ENCODE assay signal across 29 cellular contexts in the genomic region with DNA sequence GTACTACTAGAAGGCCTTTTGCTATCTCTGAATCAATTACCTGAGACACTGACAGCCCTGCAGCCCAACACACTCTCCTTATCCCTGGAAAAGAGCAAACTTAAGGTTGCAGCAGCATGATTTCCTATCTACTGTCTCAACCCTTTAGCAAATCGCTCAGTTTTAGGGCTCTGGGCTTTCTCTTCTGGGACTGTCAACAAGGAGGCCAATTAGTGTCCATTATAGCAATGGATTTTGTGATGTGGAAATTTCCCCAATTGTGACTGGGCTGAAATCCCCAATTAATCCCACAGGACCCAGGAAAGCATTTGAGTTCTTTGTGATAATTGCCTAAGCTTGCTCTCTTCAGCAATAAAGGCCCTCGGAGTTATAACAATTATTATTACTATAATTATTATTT.
"Had no signal": no experiment of that assay in that cellular context is flagged by ENCODE, and none has a peak within 500 bp of the region (broad histone marks: within the 10 kb centered on the region; RNA-seq: fewer than 3 reads in every experiment).

No MANE protein-coding gene starts in this region.

- H3K4me3 ChIP-seq: gastroesophageal sphincter, right lobe of liver, vagina had no signal

- H3K27me3 ChIP-seq: gastroesophageal sphincter, right lobe of liver, vagina had no signal

- H3K9me3 Mint-ChIP-seq: activated CD4-positive, alpha-beta memory T cell treated with anti-CD3 and anti-CD28 coated beads for 36 hours; activated naive CD4-positive, alpha-beta T cell treated with anti-CD3 and anti-CD28 coated beads, Interleukin-2, amount 10 ng/mL, durations not matched to agents 7 days and 5 days; activated T-helper 1 cell treated with anti-CD3 and anti-CD28 coated beads, Interleukin-12 subunit alpha, Interleukin-12 subunit beta, Interleukin-2, Interleukin-4 antibody, amounts not matched to agents 30 ng/mL and 10 ng/mL and 1 ng/mL, durations not matched to agents 14 hours and 24 hours and 36 hours; immature natural killer cell; naive thymus-derived CD4-positive, alpha-beta T cell; stimulated activated effector memory CD8-positive, alpha-beta T cell treated with anti-CD3 and anti-CD28 coated beads, Interleukin-12 subunit alpha, Interleukin-12 subunit beta, amount 100 ng/mL, for 72 hours; stimulated activated naive CD8-positive, alpha-beta T cell treated with anti-CD3 and anti-CD28 coated beads, Interleukin-15, Interleukin-2, amounts not matched to agents 100 ng/mL and 50 ng/mL, for 24 hours; T-helper 1 cell treated with Interleukin-12 subunit alpha and Interleukin-12 subunit beta and Interleukin-4 antibody, amounts not matched to agents 30 μg/mL and 1 μg/mL, for 36 hours had no signal

- H3K27ac Mint-ChIP-seq: activated CD4-positive, alpha-beta memory T cell treated with anti-CD3 and anti-CD28 coated beads for 36 hours; activated naive CD4-positive, alpha-beta T cell treated with anti-CD3 and anti-CD28 coated beads, Interleukin-2, amount 10 ng/mL, durations not matched to agents 7 days and 5 days; activated naive CD8-positive, alpha-beta T cell treated with anti-CD3 and anti-CD28 coated beads, Interleukin-2, amount 10 ng/mL, durations not matched to agents 7 days and 5 days; activated T-helper 1 cell treated with anti-CD3 and anti-CD28 coated beads, Interleukin-12 subunit alpha, Interleukin-12 subunit beta, Interleukin-2, Interleukin-4 antibody, amounts not matched to agents 30 ng/mL and 10 ng/mL and 1 ng/mL, durations not matched to agents 14 hours and 24 hours and 36 hours; immature natural killer cell; naive thymus-derived CD4-positive, alpha-beta T cell; stimulated activated effector memory CD8-positive, alpha-beta T cell treated with anti-CD3 and anti-CD28 coated beads, Interleukin-12 subunit alpha, Interleukin-12 subunit beta, amount 100 ng/mL, for 72 hours; stimulated activated naive CD8-positive, alpha-beta T cell treated with anti-CD3 and anti-CD28 coated beads, Interleukin-15, Interleukin-2, amounts not matched to agents 100 ng/mL and 50 ng/mL, for 24 hours; T-helper 1 cell treated with Interleukin-12 subunit alpha and Interleukin-12 subunit beta and Interleukin-4 antibody, amounts not matched to agents 30 μg/mL and 1 μg/mL, for 36 hours; type B pancreatic cell had no signal

- ATAC-seq: activated CD4-positive, CD25-positive, alpha-beta regulatory T cell treated with anti-CD3 and anti-CD28 coated beads, Interleukin-2, amount 50 U/mL, for 24 hours; gastroesophageal sphincter; left colon; naive thymus-derived CD4-positive, alpha-beta T cell; right lobe of liver; stimulated activated effector memory CD8-positive, alpha-beta T cell treated with anti-CD3 and anti-CD28 coated beads, Interleukin-12 subunit alpha, Interleukin-12 subunit beta, amount 100 ng/mL, for 72 hours had no signal

- H3K27me3 Mint-ChIP-seq: activated CD4-positive, alpha-beta memory T cell treated with anti-CD3 and anti-CD28 coated beads for 36 hours; activated naive CD8-positive, alpha-beta T cell treated with anti-CD3 and anti-CD28 coated beads, Interleukin-2, amount 10 ng/mL, durations not matched to agents 7 days and 5 days; stimulated activated naive CD8-positive, alpha-beta T cell treated with anti-CD3 and anti-CD28 coated beads, Interleukin-15, Interleukin-2, amounts not matched to agents 100 ng/mL and 50 ng/mL, for 24 hours; type B pancreatic cell had no signal

- DNase-seq: activated CD4-positive, alpha-beta memory T cell treated with anti-CD3 and anti-CD28 coated beads for 36 hours; activated CD4-positive, alpha-beta T cell treated with anti-CD3 and anti-CD28 coated beads for 48 hours; activated CD8-positive, alpha-beta memory T cell treated with anti-CD3 and anti-CD28 coated beads, Interleukin-2, amount 50 U/mL, for 4 hours; activated gamma-delta T cell; activated naive CD4-positive, alpha-beta T cell treated with anti-CD3 and anti-CD28 coated beads, Interleukin-2, amount 10 ng/mL, durations not matched to agents 7 days and 5 days; activated naive CD8-positive, alpha-beta T cell treated with anti-CD3 and anti-CD28 coated beads, Interleukin-2, amount 10 ng/mL, durations not matched to agents 7 days and 5 days; activated T-cell treated with anti-CD3 and anti-CD28 coated beads, Interleukin-2, amount 50 U/mL, for 1 hour; caudate nucleus; head of caudate nucleus; hypothalamus; immature natural killer cell; left colon; midbrain; naive thymus-derived CD4-positive, alpha-beta T cell; posterior cingulate gyrus; right lobe of liver; small intestine; stimulated activated CD4-positive, alpha-beta T cell treated with anti-CD3 and anti-CD28 coated beads, Interleukin-4, amount 100 ng/mL, for 24 hours; substantia nigra; T-helper 9 cell had no signal

- H3K4me1 ChIP-seq: gastroesophageal sphincter, right lobe of liver had no signal

- H3K4me3 Mint-ChIP-seq: activated CD4-positive, alpha-beta memory T cell treated with anti-CD3 and anti-CD28 coated beads for 36 hours; activated naive CD4-positive, alpha-beta T cell treated with anti-CD3 and anti-CD28 coated beads, Interleukin-2, amount 10 ng/mL, durations not matched to agents 7 days and 5 days; activated naive CD8-positive, alpha-beta T cell treated with anti-CD3 and anti-CD28 coated beads, Interleukin-2, amount 10 ng/mL, durations not matched to agents 7 days and 5 days; activated T-helper 1 cell treated with anti-CD3 and anti-CD28 coated beads, Interleukin-12 subunit alpha, Interleukin-12 subunit beta, Interleukin-2, Interleukin-4 antibody, amounts not matched to agents 30 ng/mL and 10 ng/mL and 1 ng/mL, durations not matched to agents 14 hours and 24 hours and 36 hours; immature natural killer cell; naive thymus-derived CD4-positive, alpha-beta T cell; stimulated activated effector memory CD8-positive, alpha-beta T cell treated with anti-CD3 and anti-CD28 coated beads, Interleukin-12 subunit alpha, Interleukin-12 subunit beta, amount 100 ng/mL, for 72 hours; stimulated activated naive CD8-positive, alpha-beta T cell treated with anti-CD3 and anti-CD28 coated beads, Interleukin-15, Interleukin-2, amounts not matched to agents 100 ng/mL and 50 ng/mL, for 24 hours; T-helper 1 cell treated with Interleukin-12 subunit alpha and Interleukin-12 subunit beta and Interleukin-4 antibody, amounts not matched to agents 30 μg/mL and 1 μg/mL, for 36 hours; type B pancreatic cell had no signal

- H3K27ac ChIP-seq: gastroesophageal sphincter, right lobe of liver, VCaP had no signal

- H3K36me3 Mint-ChIP-seq: activated CD4-positive, alpha-beta memory T cell treated with anti-CD3 and anti-CD28 coated beads for 36 hours; activated naive CD4-positive, alpha-beta T cell treated with anti-CD3 and anti-CD28 coated beads, Interleukin-2, amount 10 ng/mL, durations not matched to agents 7 days and 5 days; immature natural killer cell; stimulated activated effector memory CD8-positive, alpha-beta T cell treated with anti-CD3 and anti-CD28 coated beads, Interleukin-12 subunit alpha, Interleukin-12 subunit beta, amount 100 ng/mL, for 72 hours; type B pancreatic cell had no signal

- H3K9me3 ChIP-seq: gastroesophageal sphincter, right lobe of liver, vagina had no signal

- H3K36me3 ChIP-seq: gastroesophageal sphincter, right lobe of liver, vagina had no signal

- H3K4me1 Mint-ChIP-seq: activated naive CD4-positive, alpha-beta T cell treated with anti-CD3 and anti-CD28 coated beads, Interleukin-2, amount 10 ng/mL, durations not matched to agents 7 days and 5 days; activated naive CD8-positive, alpha-beta T cell treated with anti-CD3 and anti-CD28 coated beads, Interleukin-2, amount 10 ng/mL, durations not matched to agents 7 days and 5 days; immature natural killer cell; stimulated activated effector memory CD8-positive, alpha-beta T cell treated with anti-CD3 and anti-CD28 coated beads, Interleukin-12 subunit alpha, Interleukin-12 subunit beta, amount 100 ng/mL, for 72 hours had no signal
